In the genomic region with DNA sequence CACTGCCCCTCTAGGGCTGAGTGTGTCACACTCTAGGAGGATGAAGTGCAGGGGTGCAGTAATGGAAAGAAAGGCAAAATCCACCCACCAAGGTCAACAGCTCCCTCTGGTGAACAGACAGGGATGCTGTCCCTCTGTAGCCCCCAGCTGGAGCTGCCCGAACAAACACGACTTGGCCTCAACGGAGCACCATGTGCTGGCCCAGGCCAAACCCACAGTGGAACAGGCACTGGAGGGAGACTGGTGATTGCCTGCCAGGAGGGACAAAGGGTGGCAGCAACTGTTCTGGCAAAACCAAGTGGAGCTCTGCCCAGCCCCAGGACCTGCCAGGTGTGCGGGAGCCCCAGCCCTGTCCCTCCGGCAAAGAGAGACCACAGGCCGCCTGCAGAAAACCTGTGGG, we compare ENCODE assay signal across 14 cellular contexts. TPM values are rescaled to one million over a fixed set of nuclear protein-coding genes. Genes with fewer than 3 reads are reported as not detected.
A peak's percentile ranks its signal among the peaks of the same experiment; 100 is the strongest.
DNase-seq lines count a peak whose midpoint lies in the region; ATAC-seq and TF ChIP-seq lines count a peak whose summit lies in the region.
"Had no signal": no experiment of that assay in that cellular context is flagged by ENCODE, and none has a peak within 500 bp of the region (broad histone marks: within the 10 kb centered on the region; RNA-seq: fewer than 3 reads in every experiment).

No MANE protein-coding gene starts in this region.

- no peak for DNase-seq in left ventricle myocardium inferior
- no peak for DNase-seq in left ventricle myocardium superior
- DNase-seq in NCI-H69 (lab: John Stamatoyannopoulos, UW): peak; percentile 11
- no peak for DNase-seq in endodermal cell
- DNase-seq in upper lobe of right lung: peak; percentile 52
- DNase-seq in stimulated activated CD4-positive, alpha-beta T cell treated with anti-CD3 and anti-CD28 coated beads, Interleukin-4, amount 100 ng/mL, for 1 hour: no peak
- DNase-seq in stimulated activated CD4-positive, alpha-beta T cell treated with anti-CD3 and anti-CD28 coated beads, Interleukin-4, amount 100 ng/mL, for 4 hours: no peak
- DNase-seq: activated B cell treated with CpG ODN at 0.5 μM for 24 hours; activated T-cell treated with anti-CD3 and anti-CD28 coated beads, Interleukin-2, amount 50 U/mL, for 48 hours; NCI-H2227 treated with DMSO at 0.1 percent for 48 hours; tibial artery had no signal

- TF ChIP-seq CTCF in left ventricle myocardium inferior (IDR thresholded peaks at IDR 0.05; ENCODE audit: borderline replicate concordance) (peak; percentile 7), endodermal cell (conservative IDR thresholded peaks at IDR 0.05) (peak; percentile 59), upper lobe of right lung (IDR thresholded peaks at IDR 0.05) (no peak)

- no peak for ATAC-seq in left ventricle myocardium superior
- ATAC-seq in upper lobe of right lung: no peak
- no peak for ATAC-seq in esophagus mucosa
- ATAC-seq: Right ventricle myocardium inferior had no signal

- no peaks in the 10 kb centered on the region for H3K4me1 ChIP-seq in left ventricle myocardium inferior
- no peaks in the 10 kb centered on the region for H3K4me1 ChIP-seq in endodermal cell (ENCODE audit: control insufficient read depth, insufficient read depth, low read length)
- H3K4me1 ChIP-seq in upper lobe of right lung: no peaks in the 10 kb centered on the region
- H3K4me1 ChIP-seq: right lobe of liver had no signal

- H3K27ac ChIP-seq in left ventricle myocardium inferior (replicated peaks) (no peak overlapping the region), endodermal cell (ENCODE audit: low read depth, low read length) (no peak overlapping the region), upper lobe of right lung (no peak overlapping the region)
- H3K27ac ChIP-seq: right lobe of liver, tibial artery had no signal

- H3K27me3 Mint-ChIP-seq in endodermal cell (ENCODE audit: insufficient read depth): no peaks in the 10 kb centered on the region
- H3K27me3 Mint-ChIP-seq: activated B cell treated with CpG ODN at 0.5 μM for 24 hours had no signal

- 95 to 100% methylated on average over 3 to 6 of the region's 6 CpGs for WGBS in endodermal cell (ENCODE audit: insufficient coverage in 1 of 2, insufficient read length in 1 of 2), 2 experiments

- no peaks in the 10 kb centered on the region for H3K27me3 ChIP-seq in left ventricle myocardium inferior (ENCODE audit: low read depth)
- H3K27me3 ChIP-seq in endodermal cell (ENCODE audit: control insufficient read depth, insufficient read depth, low read length, poor library complexity, severe bottlenecking): no peaks in the 10 kb centered on the region
- H3K27me3 ChIP-seq in upper lobe of right lung: no peaks in the 10 kb centered on the region
- H3K27me3 ChIP-seq: right lobe of liver, tibial artery had no signal

- H3K4me3 Mint-ChIP-seq in endodermal cell: no peak overlapping the region
- H3K4me3 Mint-ChIP-seq: activated B cell treated with CpG ODN at 0.5 μM for 24 hours had no signal

- peak overlapping the region; percentile 58 for H3K27ac Mint-ChIP-seq in endodermal cell
- H3K27ac Mint-ChIP-seq: activated B cell treated with CpG ODN at 0.5 μM for 24 hours had no signal

- intact Hi-C loops in left ventricle myocardium inferior (cut with micrococcal nuclease) (loop anchor here (10.0 kb wide), 1 partner anchor 87 kb away; the partner anchor contains the start of gene ZNF786), left ventricle myocardium superior (cut with micrococcal nuclease) (loop anchor here (5.0 kb wide), 1 partner anchor 85 kb away; the partner anchor contains the start of gene ZNF786), upper lobe of right lung (cut with DNase I) (loop anchor here (10.0 kb wide), 1 partner anchor 67 kb away; no protein-coding TSS in a partner anchor)

- no peak overlapping the region for H3K4me3 ChIP-seq in left ventricle myocardium inferior
- no peak overlapping the region for H3K4me3 ChIP-seq in endodermal cell (ENCODE audit: low read length)
- no peak overlapping the region for H3K4me3 ChIP-seq in upper lobe of right lung
- H3K4me3 ChIP-seq: right lobe of liver, tibial artery had no signal

- H3K9ac ChIP-seq in endodermal cell (ENCODE audit: extremely low read depth, low read length, poor library complexity, severe bottlenecking): no peak overlapping the region

- H3K4me1 Mint-ChIP-seq in endodermal cell: no peaks in the 10 kb centered on the region

- H3K9me3 ChIP-seq in left ventricle myocardium inferior (replicated peaks) (no peaks in the 10 kb centered on the region), endodermal cell (ENCODE audit: control insufficient read depth, low read length) (no peaks in the 10 kb centered on the region), upper lobe of right lung (no peaks in the 10 kb centered on the region)
- H3K9me3 ChIP-seq: right lobe of liver, tibial artery had no signal

- H3K36me3 Mint-ChIP-seq in endodermal cell (ENCODE audit: low read depth): peaks cover 92% of the 10 kb centered on the region

- no peaks in the 10 kb centered on the region for H3K9me3 Mint-ChIP-seq in endodermal cell
- H3K9me3 Mint-ChIP-seq: activated B cell treated with CpG ODN at 0.5 μM for 24 hours had no signal

- H3K36me3 ChIP-seq in left ventricle myocardium inferior: peaks cover 93% of the 10 kb centered on the region
- H3K36me3 ChIP-seq in endodermal cell (ENCODE audit: control insufficient read depth, insufficient read depth, low read length): peaks cover 100% of the 10 kb centered on the region
- peaks cover 86% of the 10 kb centered on the region for H3K36me3 ChIP-seq in upper lobe of right lung

RNA-seq across cellular contexts. Expression of gene PDIA4, which starts 20.7 kb away (rescaled TPM):
- total RNA-seq in left ventricle myocardium inferior (32.3 TPM), left ventricle myocardium superior (35.1 TPM), endodermal cell (100 to 1,000 TPM; 369 to 402 TPM), upper lobe of right lung (117 TPM), esophagus mucosa (58.8 TPM)
- polyA plus RNA-seq in endodermal cell (2013, experiment 1 of 2): 188 TPM
- polyA plus RNA-seq in endodermal cell (2013, experiment 2 of 2): 200 TPM

Comparison
In these comparisons a context has a peak if more than half of its experiments do, and no peak if none do; other contexts are left out.
1. DNase-seq: peak in NCI-H69 (single experiment) and upper lobe of right lung (single experiment); none in left ventricle myocardium inferior (single experiment), left ventricle myocardium superior (single experiment), endodermal cell (single experiment), stimulated activated CD4-positive, alpha-beta T cell treated with anti-CD3 and anti-CD28 coated beads, Interleukin-4, amount 100 ng/mL, for 1 hour (single experiment) and stimulated activated CD4-positive, alpha-beta T cell treated with anti-CD3 and anti-CD28 coated beads, Interleukin-4, amount 100 ng/mL, for 4 hours (0 of 2).